ENCODE assay signal across 20 cellular contexts in the genomic region with DNA sequence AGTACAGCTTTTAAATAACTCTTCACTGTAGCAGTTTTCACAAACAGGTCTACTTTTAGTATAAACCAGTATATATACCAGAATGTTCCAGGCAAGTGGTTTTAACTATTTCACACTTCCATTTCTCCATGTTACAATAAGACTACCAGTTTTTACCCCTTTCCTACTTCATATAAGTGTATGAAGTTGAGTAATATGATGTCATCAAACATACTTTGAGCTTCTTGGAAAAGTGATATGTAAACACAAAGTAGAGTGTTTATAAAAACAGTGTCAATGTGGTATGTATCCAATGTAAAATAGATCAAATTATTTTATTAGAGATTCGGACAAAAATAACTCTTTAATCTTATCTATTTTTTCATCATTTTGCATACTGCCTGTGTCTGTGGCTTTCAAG. TPM values are rescaled to one million over a fixed set of nuclear protein-coding genes. Genes with fewer than 3 reads are reported as not detected.
A peak's percentile ranks its signal among the peaks of the same experiment; 100 is the strongest.
DNase-seq lines count a peak whose midpoint lies in the region; ATAC-seq, FAIRE-seq and TF ChIP-seq lines count a peak whose summit lies in the region.
"Had no signal": no experiment of that assay in that cellular context is flagged by ENCODE, and none has a peak within 500 bp of the region (broad histone marks: within the 10 kb centered on the region; RNA-seq: fewer than 3 reads in every experiment).

No MANE protein-coding gene starts in this region.

- no peaks in the 10 kb centered on the region for H3K27me3 Mint-ChIP-seq in natural killer cell (ENCODE audit: low read depth in 2 of 2)
- H3K27me3 Mint-ChIP-seq in natural killer cell treated with Interleukin-12 subunit alpha and Interleukin-12 subunit beta and Interleukin-15 and Interleukin-18, amount 100 ng/mL, for 72 hours = no peaks in the 10 kb centered on the region
- H3K27me3 Mint-ChIP-seq in nephron (ENCODE audit: low read depth) = peaks cover 14% of the 10 kb centered on the region

- POLR2A ChIA-PET in GM12878 (lab: Charles Lee) = interaction anchor here (0.6 to 7.6 kb wide), 4 partner anchors 7 to 302 kb away, joined by 3 to 74 read pairs (median 7); no protein-coding TSS in a partner anchor

- H4K20me1 ChIP-seq in GM12878 (ENCODE audit: control insufficient read depth, insufficient read depth) = no peaks in the 10 kb centered on the region

- ATAC-seq in natural killer cell = no peak
- ATAC-seq in natural killer cell treated with Interleukin-12 subunit alpha and Interleukin-12 subunit beta and Interleukin-15 and Interleukin-18, amount 100 ng/mL, for 72 hours = no peak
- no peak for ATAC-seq in GM12878
- ATAC-seq in HG03039 (IDR thresholded peaks at IDR 0.05; ENCODE audit: unreplicated experiment) = no peak
- ATAC-seq: A549, HCT116, Panc1 had no signal

- H3K36me3 ChIP-seq in GM12878 (ENCODE audit: control insufficient read depth in 2 of 2, insufficient read depth in 2 of 2, low read length in 1 of 2) = no peaks in the 10 kb centered on the region

- H3K9ac ChIP-seq in GM12878 (ENCODE audit: control insufficient read depth, insufficient read depth, low read length) = no peak overlapping the region
- H3K9ac ChIP-seq: SK-N-SH had no signal

- H3K4me1 ChIP-seq in GM12878 (ENCODE audit: control insufficient read depth, insufficient read depth, low read length) = peaks cover 31% of the 10 kb centered on the region

- H3K4me2 ChIP-seq in GM12878 (ENCODE audit: control insufficient read depth, insufficient read depth) = peak overlapping the region; percentile 51; the same call in 1 of the 2 replicates
- H3K4me2 ChIP-seq: A549, SK-N-SH had no signal

- no peak overlapping the region for H3K27ac Mint-ChIP-seq in natural killer cell
- no peak overlapping the region for H3K27ac Mint-ChIP-seq in natural killer cell treated with Interleukin-12 subunit alpha and Interleukin-12 subunit beta and Interleukin-15 and Interleukin-18, amount 100 ng/mL, for 72 hours
- no peak overlapping the region for H3K27ac Mint-ChIP-seq in nephron
- H3K27ac Mint-ChIP-seq: CD14-positive monocyte had no signal

- no peak for FAIRE-seq in GM12878 (lab: Jason Lieb, UNC)
- FAIRE-seq: A549 had no signal

- H3K79me2 ChIP-seq in GM12878 (ENCODE audit: control insufficient read depth, insufficient read depth, low read length) = peaks cover 23% of the 10 kb centered on the region

- H3K9me3 ChIP-seq in GM12878 (replicated peaks; ENCODE audit: control insufficient read depth, insufficient read depth, low read length) = no peaks in the 10 kb centered on the region
- H3K9me3 ChIP-seq: A549, SK-N-SH had no signal

- no peak for TF ChIP-seq CTCF in natural killer cell (IDR thresholded peaks at IDR 0.05)
- TF ChIP-seq CTCF in GM12878 (IDR thresholded peaks at IDR 0.05 in 2 of 3, conservative IDR thresholded peaks at IDR 0.05 in 1 of 3; ENCODE audit: control insufficient read depth in 2 of 3, extremely low read depth in 1 of 3, insufficient read depth in 1 of 3, low read depth in 3 of 3, low read length in 3 of 3) = no peak
- no peak for TF ChIP-seq CTCF in nephron (IDR thresholded peaks at IDR 0.05; ENCODE audit: unreplicated experiment in 3 of 3)

- no peak overlapping the region for H2AFZ ChIP-seq in GM12878 (ENCODE audit: control insufficient read depth, low read depth, low read length)

- SMC1A ChIA-PET in GM12878 (lab: Charles Lee; ENCODE audit: uncharacterized antibody, unreplicated experiment) = interaction anchor here (1.0 to 8.3 kb wide), 8 partner anchors 12 to 77 kb away, joined by 3 to 112 read pairs (median 4); a partner anchor contains a TSS

- BruUV-seq in GM12878 (replicated peaks; lab: Mats Ljungman, UMichigan) = no TSS peak

- no peak overlapping the region for H3K4me3 ChIP-seq in GM12878
- H3K4me3 ChIP-seq: A549 had no signal

- no peaks in the 10 kb centered on the region for H3K9me3 Mint-ChIP-seq in natural killer cell
- H3K9me3 Mint-ChIP-seq in natural killer cell treated with Interleukin-12 subunit alpha and Interleukin-12 subunit beta and Interleukin-15 and Interleukin-18, amount 100 ng/mL, for 72 hours = no peaks in the 10 kb centered on the region
- no peaks in the 10 kb centered on the region for H3K9me3 Mint-ChIP-seq in nephron
- H3K9me3 Mint-ChIP-seq: CD14-positive monocyte had no signal

- peak overlapping the region; percentile 7 for H3K4me3 Mint-ChIP-seq in natural killer cell
- no peak overlapping the region for H3K4me3 Mint-ChIP-seq in natural killer cell treated with Interleukin-12 subunit alpha and Interleukin-12 subunit beta and Interleukin-15 and Interleukin-18, amount 100 ng/mL, for 72 hours
- H3K4me3 Mint-ChIP-seq in nephron = peak overlapping the region in 2 of 3 experiments; percentile 86 to 88
- H3K4me3 Mint-ChIP-seq: CD14-positive monocyte had no signal

- intact Hi-C loops in natural killer cell (cut with micrococcal nuclease) = no loop called here
- intact Hi-C loops in GM12878 (cut with micrococcal nuclease; ENCODE audit: unreplicated experiment) = no loop called here

- RAD21 ChIA-PET in GM12878 (lab: Charles Lee; ENCODE audit: unreplicated experiment) = interaction anchor here (1.9 to 8.3 kb wide), 3 partner anchors 31 to 75 kb away, joined by 7 to 125 read pairs (median 13); a partner anchor contains a TSS

- H3K36me3 Mint-ChIP-seq in natural killer cell (no peaks in the 10 kb centered on the region), nephron (ENCODE audit: low read depth) (no peaks in the 10 kb centered on the region)
- H3K36me3 Mint-ChIP-seq in natural killer cell treated with Interleukin-12 subunit alpha and Interleukin-12 subunit beta and Interleukin-15 and Interleukin-18, amount 100 ng/mL, for 72 hours = no peaks in the 10 kb centered on the region
- H3K36me3 Mint-ChIP-seq: CD14-positive monocyte had no signal

- in situ Hi-C loops in GM12878 (cut with MboI) = no loop called here

- TF ChIP-seq EP300 in GM12878 (IDR thresholded peaks at IDR 0.05; ENCODE audit: borderline replicate concordance in 1 of 2, control insufficient read depth in 1 of 2, low read depth in 2 of 2, low read length in 2 of 2) = no peak

- CTCF ChIA-PET in GM12878 (lab: Yijun Ruan, JAX) = interaction anchor here (0.9 to 1.5 kb wide), 4 partner anchors 26 to 73 kb away, joined by 3 read pairs; no protein-coding TSS in a partner anchor

- whole genome bisulfite sequencing in GM12878 (ENCODE audit: insufficient coverage, insufficient replicate concordance, low lambda C conversion rate, missing lambda C conversion rate) = 42% methylated on average over 1 of the region's 1 CpG

- H3K4me1 Mint-ChIP-seq in natural killer cell (peaks cover 26 to 31% of the 10 kb centered on the region in 2 donors), nephron (peaks cover 17% of the 10 kb centered on the region)
- H3K4me1 Mint-ChIP-seq in natural killer cell treated with Interleukin-12 subunit alpha and Interleukin-12 subunit beta and Interleukin-15 and Interleukin-18, amount 100 ng/mL, for 72 hours (ENCODE audit: low read depth in 2 of 2) = peaks cover 16 to 21% of the 10 kb centered on the region in 2 donors

- DNase-seq in natural killer cell = no peak
- DNase-seq in natural killer cell treated with Interleukin-12 subunit alpha and Interleukin-12 subunit beta and Interleukin-15 and Interleukin-18, amount 100 ng/mL, for 72 hours (ENCODE audit: low spot score) = no peak
- no peak for DNase-seq in GM12878 (ENCODE audit: low read depth, low spot score)
- DNase-seq in putamen (ENCODE audit: low spot score) = no peak
- no peak for DNase-seq in midbrain (lab: John Stamatoyannopoulos, UW)
- DNase-seq: Calu3; DMS79; GDM1; NCI-H1417 treated with DMSO at 0.1 percent for 48 hours; NCI-H2081 treated with DMSO at 0.1 percent for 48 hours; NCI-H526; NK-92 treated with Interleukin-12 subunit alpha and Interleukin-12 subunit beta, amount 100 ng/mL, for 24 hours; Right ventricle myocardium superior had no signal

- TF ChIP-seq POLR2A in GM12878 (IDR thresholded peaks at IDR 0.05; ENCODE audit: low read depth, low read length) = no peak

- no peaks in the 10 kb centered on the region for H3K27me3 ChIP-seq in GM12878 (replicated peaks in 1 of 2; ENCODE audit: control insufficient read depth in 2 of 2, insufficient read depth in 2 of 2, low read length in 1 of 2)

- H3K27ac ChIP-seq in GM12878 (ENCODE audit: control insufficient read depth, insufficient read depth) = no peak overlapping the region
- H3K27ac ChIP-seq: A549 had no signal

- TF ChIP-seq RAD21 in GM12878 (IDR thresholded peaks at IDR 0.05; ENCODE audit: insufficient read depth, low read depth, low read length) = no peak

TF ChIP-seq in GM12878, 131 proteins besides CTCF, POLR2A, EP300 and RAD21:
- peak; percentile 69 for TF ChIP-seq ATF7 (IDR thresholded peaks at IDR 0.05; ENCODE audit: low read depth)
- TF ChIP-seq, protein P1, sequence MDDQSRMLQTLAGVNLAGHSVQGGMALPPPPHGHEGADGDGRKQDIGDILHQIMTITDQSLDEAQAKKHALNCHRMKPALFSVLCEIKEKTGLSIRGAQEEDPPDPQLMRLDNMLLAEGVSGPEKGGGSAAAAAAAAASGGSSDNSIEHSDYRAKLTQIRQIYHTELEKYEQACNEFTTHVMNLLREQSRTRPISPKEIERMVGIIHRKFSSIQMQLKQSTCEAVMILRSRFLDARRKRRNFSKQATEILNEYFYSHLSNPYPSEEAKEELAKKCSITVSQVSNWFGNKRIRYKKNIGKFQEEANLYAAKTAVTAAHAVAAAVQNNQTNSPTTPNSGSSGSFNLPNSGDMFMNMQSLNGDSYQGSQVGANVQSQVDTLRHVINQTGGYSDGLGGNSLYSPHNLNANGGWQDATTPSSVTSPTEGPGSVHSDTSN (IDR thresholded peaks at IDR 0.05; ENCODE audit: insufficient replicate concordance, low read depth, low read length) = no peak

RNA-seq across cellular contexts. Expression of a gene that starts 2.5 kb away (rescaled TPM):
- total RNA-seq in natural killer cell (1 to 10 TPM; 2.4 to 5.0 (median 4.6) TPM), GM12878 (2014; rRNA removed) (13.5 and 16.2 TPM in 2 replicates), GM12878 (2014; rRNA removed; fragmentation: Illumina TruSeq; extraction: Trizol) (11.8 and 12.9 TPM in 2 replicates), GM12878 (2021) (20.0 and 22.8 TPM in 2 replicates)
- 1 to 10 TPM; 4.1 to 4.4 TPM for total RNA-seq in natural killer cell treated with Interleukin-12 subunit alpha and Interleukin-12 subunit beta and Interleukin-15 and Interleukin-18, amount 100 ng/mL, for 72 hours
- total RNA-seq in GM12878 (2013; cell fraction: nucleolus; rRNA removed) = 33.5 and 35.7 TPM in 2 replicates
- polyA plus RNA-seq in GM12878 (2011; ENCODE audit: low read depth) = 2.6 TPM
- polyA plus RNA-seq in GM12878 (2011; rRNA removed) (21.7 and 22.4 TPM in 2 replicates), GM12878 (2014; fragmentation: Illumina TruSeq; extraction: Trizol) (14.5 and 16.2 TPM in 2 replicates), GM12878 (2014; fragmentation: Nextera tagmentation; extraction: Ambion mirVana) (1 to 10 TPM; 3.9 to 4.7 TPM), GM12878 (2014; rRNA removed) (11.6 and 14.6 TPM in 2 replicates), GM12878 (2016; fragmentation: Nextera tagmentation; extraction: Ambion mirVana) (10 to 100 TPM; 19.6 to 20.2 TPM)
- polyA plus RNA-seq in GM12878 (2011; cell fraction: cytosol; rRNA removed) = 19.5 and 20.7 TPM in 2 replicates
- 12.5 and 13.5 TPM in 2 replicates for polyA plus RNA-seq in GM12878 (2011; cell fraction: nucleus; rRNA removed)
- polyA plus RNA-seq in GM12878 (2012) = 3.7 and 8.8 TPM in 2 replicates
- polyA minus RNA-seq in GM12878 (2011; rRNA and poly(A)+ RNA removed) = 29.6 and 30.2 TPM in 2 replicates
- 8.7 and 11.2 TPM in 2 replicates for polyA minus RNA-seq in GM12878 (2011; cell fraction: cytosol; rRNA and poly(A)+ RNA removed)
- 8.7 and 13.9 TPM in 2 replicates for polyA minus RNA-seq in GM12878 (2011; cell fraction: nucleus; rRNA and poly(A)+ RNA removed)
